ENCODE assay signal across 17 cellular contexts in the genomic region with DNA sequence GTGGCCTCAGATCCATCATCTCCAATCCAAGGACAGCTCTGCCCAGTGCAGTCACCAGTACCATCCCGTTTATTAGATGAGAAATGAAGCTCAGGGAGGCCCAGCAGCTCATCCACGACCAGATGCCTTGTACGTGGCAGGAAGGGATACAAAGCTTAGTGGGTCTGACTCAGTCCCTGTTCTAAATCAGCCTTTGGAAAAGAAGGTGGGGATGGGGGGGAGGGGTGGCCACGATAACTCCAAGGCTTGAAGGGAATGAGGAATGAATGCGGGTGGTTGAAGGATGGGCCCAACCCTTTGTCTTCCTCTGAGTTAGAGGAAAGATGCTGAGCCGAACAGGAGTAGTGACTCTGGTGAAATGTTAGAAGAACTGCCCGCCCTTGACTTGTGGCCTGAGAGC. TPM values are rescaled to one million over a fixed set of nuclear protein-coding genes. Genes with fewer than 3 reads are reported as not detected.
A peak's percentile ranks its signal among the peaks of the same experiment; 100 is the strongest.
DNase-seq lines count a peak whose midpoint lies in the region; ATAC-seq and TF ChIP-seq lines count a peak whose summit lies in the region.
"Had no signal": no experiment of that assay in that cellular context is flagged by ENCODE, and none has a peak within 500 bp of the region (broad histone marks: within the 10 kb centered on the region; RNA-seq: fewer than 3 reads in every experiment).

No MANE protein-coding gene starts in this region.

- peaks cover 11% of the 10 kb centered on the region for H3F3A ChIP-seq in neural progenitor cell (ENCODE audit: low read depth)

- POLR2A ChIA-PET in IMR-90 (lab: Charles Lee; ENCODE audit: unreplicated experiment): no interaction called here

- peaks cover 3% of the 10 kb centered on the region for H3K4me1 Mint-ChIP-seq in stimulated activated effector memory CD8-positive, alpha-beta T cell treated with anti-CD3 and anti-CD28 coated beads, Interleukin-12 subunit alpha, Interleukin-12 subunit beta, amount 100 ng/mL, for 72 hours
- peaks cover 16% of the 10 kb centered on the region for H3K4me1 Mint-ChIP-seq in neural progenitor cell
- H3K4me1 Mint-ChIP-seq: activated naive CD4-positive, alpha-beta T cell treated with anti-CD3 and anti-CD28 coated beads, Interleukin-2, amount 50 U/mL, for 24 hours had no signal

- peak overlapping the region; percentile 20; the same call in 1 of the 2 replicates for H2AK5ac ChIP-seq in IMR-90 (ENCODE audit: low read depth, low read length)

- DNase-seq in IMR-90: no peak
- DNase-seq in glomerular visceral epithelial cell (ENCODE audit: extremely low spot score): peak; percentile 21
- no peak for DNase-seq in stimulated activated effector memory CD8-positive, alpha-beta T cell treated with anti-CD3 and anti-CD28 coated beads, Interleukin-12 subunit alpha, Interleukin-12 subunit beta, amount 100 ng/mL, for 72 hours (ENCODE audit: low spot score in 2 of 2)
- DNase-seq in stimulated activated naive CD8-positive, alpha-beta T cell treated with anti-CD3 and anti-CD28 coated beads, Interleukin-15, Interleukin-2, amounts not matched to agents 100 U/mL and 50 U/mL, for 24 hours: no peak
- DNase-seq in neural progenitor cell (ENCODE audit: low spot score): no peak
- DNase-seq in H7: no peak
- DNase-seq: activated CD8-positive, alpha-beta memory T cell treated with anti-CD3 and anti-CD28 coated beads, Interleukin-2, amount 50 U/mL, for 48 hours; BE2C; effector memory CD8-positive, alpha-beta T cell; foreskin melanocyte; NCI-H2081 treated with DMSO at 0.1 percent for 48 hours; NCI-H748 treated with DMSO at 0.1 percent for 48 hours; ovary; stimulated activated CD4-positive, alpha-beta T cell treated with anti-CD3 and anti-CD28 coated beads, Interleukin-12 subunit alpha, Interleukin-12 subunit beta, amount 100 ng/mL, for 4 hours; substantia nigra had no signal

- H3K79me2 ChIP-seq in neural progenitor cell (ENCODE audit: low read depth): no peaks in the 10 kb centered on the region

- no peak overlapping the region for H2BK15ac ChIP-seq in IMR-90 (ENCODE audit: low read depth, low read length)

- no peak overlapping the region for H3K23ac ChIP-seq in IMR-90 (ENCODE audit: low read depth, low read length)

- H3K4me3 ChIP-seq in IMR-90 (ENCODE audit: insufficient read depth, low read depth, low read length): no peak overlapping the region
- H3K4me3 ChIP-seq in neural progenitor cell: no peak overlapping the region
- no peak overlapping the region for H3K4me3 ChIP-seq in H7 (ENCODE audit: insufficient read depth, low read depth, low read length)
- H3K4me3 ChIP-seq: ovary had no signal

- in situ Hi-C loops in IMR-90 (cut with MboI; ENCODE audit: low sequenced_read_pairs): no loop called here

- no peak overlapping the region for H3K56ac ChIP-seq in IMR-90 (ENCODE audit: extremely low read depth, insufficient read depth, low read length)

- intact Hi-C loops in IMR-90 (cut with micrococcal nuclease): no loop called here

- no peak overlapping the region for H2BK120ac ChIP-seq in IMR-90 (ENCODE audit: low read depth, low read length)

- WGBS in IMR-90 (ENCODE audit: extremely low coverage in 2 of 2, insufficient read length in 1 of 2), 2 experiments: 54% methylated on average over 4 of the region's 7 CpGs; no CpG with 5 or more reads in 1 of the 2 experiments

- peak overlapping the region; percentile 10 for H3K27ac Mint-ChIP-seq in stimulated activated effector memory CD8-positive, alpha-beta T cell treated with anti-CD3 and anti-CD28 coated beads, Interleukin-12 subunit alpha, Interleukin-12 subunit beta, amount 100 ng/mL, for 72 hours
- no peak overlapping the region for H3K27ac Mint-ChIP-seq in neural progenitor cell
- H3K27ac Mint-ChIP-seq: activated naive CD4-positive, alpha-beta T cell treated with anti-CD3 and anti-CD28 coated beads, Interleukin-2, amount 50 U/mL, for 24 hours; effector memory CD8-positive, alpha-beta T cell had no signal

- H3K27ac ChIP-seq in IMR-90 (ENCODE audit: insufficient read depth, low read length) (no peak overlapping the region), neural progenitor cell (no peak overlapping the region)
- H3K27ac ChIP-seq: ovary had no signal

- H2BK5ac ChIP-seq in IMR-90 (ENCODE audit: low read depth, low read length, poor library complexity, severe bottlenecking): no peak overlapping the region

- H3K18ac ChIP-seq in IMR-90 (ENCODE audit: low read depth, low read length): no peak overlapping the region

- H3K9me3 ChIP-seq in IMR-90 (ENCODE audit: control insufficient read depth, insufficient read depth, low read length): no peaks in the 10 kb centered on the region
- no peaks in the 10 kb centered on the region for H3K9me3 ChIP-seq in neural progenitor cell (ENCODE audit: low read depth)
- H3K9me3 ChIP-seq: BE2C, ovary had no signal

- H3K14ac ChIP-seq in IMR-90 (replicated peaks; ENCODE audit: low read depth, low read length): no peak overlapping the region

- H3K9me1 ChIP-seq in IMR-90 (ENCODE audit: insufficient read depth, low read length): peaks cover 11% of the 10 kb centered on the region; the same call in 1 of the 2 replicates

- CTCF ChIA-PET in IMR-90 (lab: Yijun Ruan, JAX): no interaction called here

- no peaks in the 10 kb centered on the region for H3K9me3 Mint-ChIP-seq in stimulated activated effector memory CD8-positive, alpha-beta T cell treated with anti-CD3 and anti-CD28 coated beads, Interleukin-12 subunit alpha, Interleukin-12 subunit beta, amount 100 ng/mL, for 72 hours
- H3K9me3 Mint-ChIP-seq in neural progenitor cell: no peaks in the 10 kb centered on the region
- H3K9me3 Mint-ChIP-seq: activated naive CD4-positive, alpha-beta T cell treated with anti-CD3 and anti-CD28 coated beads, Interleukin-2, amount 50 U/mL, for 24 hours; effector memory CD8-positive, alpha-beta T cell had no signal

- H4K20me1 ChIP-seq in IMR-90 (ENCODE audit: insufficient read depth, low read length) (no peaks in the 10 kb centered on the region), neural progenitor cell (ENCODE audit: low read depth) (no peaks in the 10 kb centered on the region)

- H4K5ac ChIP-seq in IMR-90 (ENCODE audit: low read depth, low read length): no peak overlapping the region

- no peaks in the 10 kb centered on the region for H3K79me1 ChIP-seq in IMR-90 (ENCODE audit: low read depth in 1 of 2, low read length in 2 of 2)

- no peak overlapping the region for H3K9ac ChIP-seq in IMR-90 (ENCODE audit: low read depth, low read length)
- no peak overlapping the region for H3K9ac ChIP-seq in neural progenitor cell

- TF ChIP-seq POLR2A in IMR-90 (IDR thresholded peaks at IDR 0.05; ENCODE audit: low read depth, low read length): no peak

- H3K4me1 ChIP-seq in IMR-90 (ENCODE audit: control insufficient read depth, insufficient read depth, low read length) (peaks cover 11% of the 10 kb centered on the region), neural progenitor cell (peaks cover 25% of the 10 kb centered on the region)
- H3K4me1 ChIP-seq: BE2C had no signal

- H3K27me3 Mint-ChIP-seq in neural progenitor cell (ENCODE audit: insufficient read depth, low read depth): peaks cover 6% of the 10 kb centered on the region
- H3K27me3 Mint-ChIP-seq: activated naive CD4-positive, alpha-beta T cell treated with anti-CD3 and anti-CD28 coated beads, Interleukin-2, amount 50 U/mL, for 24 hours; effector memory CD8-positive, alpha-beta T cell had no signal

- no peak overlapping the region for H3K4me3 Mint-ChIP-seq in stimulated activated effector memory CD8-positive, alpha-beta T cell treated with anti-CD3 and anti-CD28 coated beads, Interleukin-12 subunit alpha, Interleukin-12 subunit beta, amount 100 ng/mL, for 72 hours
- H3K4me3 Mint-ChIP-seq in neural progenitor cell: no peak overlapping the region
- H3K4me3 Mint-ChIP-seq: activated naive CD4-positive, alpha-beta T cell treated with anti-CD3 and anti-CD28 coated beads, Interleukin-2, amount 50 U/mL, for 24 hours; effector memory CD8-positive, alpha-beta T cell had no signal

- peak overlapping the region; percentile 24; the same call in 1 of the 2 replicates for H3K4ac ChIP-seq in IMR-90 (ENCODE audit: low read depth, low read length)

- no peak overlapping the region for H2AK9ac ChIP-seq in IMR-90 (replicated peaks; ENCODE audit: low read depth, low read length, poor library complexity)

- TF ChIP-seq CTCF in IMR-90 (conservative IDR thresholded peaks at IDR 0.05; ENCODE audit: low read depth, low read length): no peak
- TF ChIP-seq CTCF in neural progenitor cell (IDR thresholded peaks at IDR 0.05): no peak

- H3K36me3 Mint-ChIP-seq in stimulated activated effector memory CD8-positive, alpha-beta T cell treated with anti-CD3 and anti-CD28 coated beads, Interleukin-12 subunit alpha, Interleukin-12 subunit beta, amount 100 ng/mL, for 72 hours: peaks cover 1% of the 10 kb centered on the region
- H3K36me3 Mint-ChIP-seq in neural progenitor cell: no peaks in the 10 kb centered on the region

- H2AFZ ChIP-seq in IMR-90 (replicated peaks; ENCODE audit: low read length, poor library complexity) (no peak overlapping the region), neural progenitor cell (replicated peaks) (no peak overlapping the region)

- TF ChIP-seq RAD21 in IMR-90 (IDR thresholded peaks at IDR 0.05; ENCODE audit: low read length): no peak

- ATAC-seq in IMR-90 (ENCODE audit: low read depth): no peak
- no peak for ATAC-seq in stimulated activated effector memory CD8-positive, alpha-beta T cell treated with anti-CD3 and anti-CD28 coated beads, Interleukin-12 subunit alpha, Interleukin-12 subunit beta, amount 100 ng/mL, for 72 hours
- ATAC-seq in stimulated activated naive CD8-positive, alpha-beta T cell treated with anti-CD3 and anti-CD28 coated beads, Interleukin-15, Interleukin-2, amounts not matched to agents 100 U/mL and 50 U/mL, for 24 hours: no peak
- ATAC-seq: activated CD4-positive, CD25-positive, alpha-beta regulatory T cell treated with anti-CD3 and anti-CD28 coated beads, Interleukin-2, amount 50 U/mL, for 24 hours; effector memory CD8-positive, alpha-beta T cell had no signal

- H4K8ac ChIP-seq in IMR-90 (ENCODE audit: low read depth in 2 of 2, low read length in 2 of 2): no peak overlapping the region

- no peak overlapping the region for H3K4me2 ChIP-seq in IMR-90 (ENCODE audit: low read depth, low read length)
- H3K4me2 ChIP-seq in neural progenitor cell: no peak overlapping the region

- no peaks in the 10 kb centered on the region for H3K36me3 ChIP-seq in IMR-90 (ENCODE audit: control insufficient read depth, insufficient read depth, low read length)
- H3K36me3 ChIP-seq in neural progenitor cell: no peaks in the 10 kb centered on the region
- H3K36me3 ChIP-seq in H7 (replicated peaks; ENCODE audit: control insufficient read depth, insufficient read depth, low read length): no peaks in the 10 kb centered on the region; the same call in 1 of the 2 replicates
- H3K36me3 ChIP-seq: BE2C, ovary had no signal

- H4K91ac ChIP-seq in IMR-90 (ENCODE audit: insufficient read depth, low read depth, low read length): no peak overlapping the region

- H2BK20ac ChIP-seq in IMR-90 (ENCODE audit: low read depth, low read length): no peak overlapping the region

- dilution Hi-C loops in IMR-90 (cut with HindIII; ENCODE audit: low sequenced_read_pairs, unreplicated experiment): no loop called here

- peaks cover 17% of the 10 kb centered on the region for H3K27me3 ChIP-seq in IMR-90 (ENCODE audit: control insufficient read depth, insufficient read depth, low read length)
- H3K27me3 ChIP-seq in neural progenitor cell: no peaks in the 10 kb centered on the region
- H3K27me3 ChIP-seq in H7 (ENCODE audit: control insufficient read depth, insufficient read depth, low read length): no peaks in the 10 kb centered on the region
- H3K27me3 ChIP-seq: BE2C, ovary had no signal

- no TSS peak for BruUV-seq in IMR-90 (replicated peaks; lab: Mats Ljungman, UMichigan)

RNA-seq across cellular contexts. Expression of gene LLGL2, which starts 25.8 kb away (rescaled TPM):
- total RNA-seq in IMR-90 (2012; rRNA removed) (0.54 and 0.56 TPM in 2 replicates), neural progenitor cell (ENCODE audit: low replicate concordance) (16.6 and 60.2 TPM in 2 replicates)
- 0.53 and 0.72 TPM in 2 replicates for polyA plus RNA-seq in IMR-90 (2012; rRNA removed)
- polyA plus RNA-seq in IMR-90 (2012; cell fraction: cytosol; rRNA removed): 1.2 and 1.6 TPM in 2 replicates
- 2.0 and 4.5 TPM in 2 replicates for polyA plus RNA-seq in IMR-90 (2012; cell fraction: nucleus; rRNA removed; ENCODE audit: low replicate concordance)
- total RNA-seq in H7 (2014; rRNA removed; shearing (Covaris generic)): 41.5 and 49.2 TPM in 2 replicates

RNA-seq across cellular contexts. Expression of gene TSEN54, which starts 34.9 kb away (rescaled TPM):
- 6.4 and 7.2 TPM in 2 replicates for total RNA-seq in IMR-90 (2012; rRNA removed)
- polyA plus RNA-seq in IMR-90 (2012; rRNA removed): 14.9 and 16.2 TPM in 2 replicates
- 9.8 and 14.7 TPM in 2 replicates for polyA plus RNA-seq in IMR-90 (2012; cell fraction: cytosol; rRNA removed)
- 37.4 and 62.8 TPM in 2 replicates for polyA plus RNA-seq in IMR-90 (2012; cell fraction: nucleus; rRNA removed; ENCODE audit: low replicate concordance)
- total RNA-seq in neural progenitor cell (ENCODE audit: low replicate concordance): 20.5 and 47.8 TPM in 2 replicates
- 45.2 and 49.4 TPM in 2 replicates for total RNA-seq in H7 (2014; rRNA removed; shearing (Covaris generic))

RNA-seq across cellular contexts. Expression of gene CASKIN2, which starts 35.9 kb away (rescaled TPM):
- total RNA-seq in IMR-90 (2012; rRNA removed): 2.2 and 2.9 TPM in 2 replicates
- 6.9 and 7.5 TPM in 2 replicates for polyA plus RNA-seq in IMR-90 (2012; rRNA removed)
- polyA plus RNA-seq in IMR-90 (2012; cell fraction: cytosol; rRNA removed): 4.7 and 6.3 TPM in 2 replicates
- polyA plus RNA-seq in IMR-90 (2012; cell fraction: nucleus; rRNA removed; ENCODE audit: low replicate concordance): 17.2 and 50.6 TPM in 2 replicates
- total RNA-seq in neural progenitor cell (ENCODE audit: low replicate concordance): 5.7 and 12.6 TPM in 2 replicates
- total RNA-seq in H7 (2014; rRNA removed; shearing (Covaris generic)): 11.8 and 13.1 TPM in 2 replicates

RNA-seq across cellular contexts. Expression of gene MYO15B, which starts 36.3 kb away (rescaled TPM):
- total RNA-seq in IMR-90 (2012; rRNA removed) (0.18 TPM in 1 of 2 replicates, not detected in the other), neural progenitor cell (ENCODE audit: low replicate concordance) (10.2 and 17.1 TPM in 2 replicates)
- 0.43 and 0.65 TPM in 2 replicates for polyA plus RNA-seq in IMR-90 (2012; rRNA removed)
- polyA plus RNA-seq in IMR-90 (2012; cell fraction: cytosol; rRNA removed): 0.06 and 0.22 TPM in 2 replicates
- 6.8 and 8.7 TPM in 2 replicates for polyA plus RNA-seq in IMR-90 (2012; cell fraction: nucleus; rRNA removed; ENCODE audit: low replicate concordance)
- 9.9 and 14.6 TPM in 2 replicates for total RNA-seq in H7 (2014; rRNA removed; shearing (Covaris generic))

Comparison
In these comparisons a context has a peak if more than half of its experiments do, and no peak if none do; other contexts are left out.
1. RNA of gene LLGL2, which starts 25.8 kb away (total RNA-seq): 41.5 to 49.2 TPM in H7 and 16.6 to 60.2 TPM in neural progenitor cell; 0.54 to 0.56 TPM in IMR-90; every median in the first group is over 10 times any median in the second.